Comparison of ENCODE assay signal across 18 cellular contexts in the genomic region with DNA sequence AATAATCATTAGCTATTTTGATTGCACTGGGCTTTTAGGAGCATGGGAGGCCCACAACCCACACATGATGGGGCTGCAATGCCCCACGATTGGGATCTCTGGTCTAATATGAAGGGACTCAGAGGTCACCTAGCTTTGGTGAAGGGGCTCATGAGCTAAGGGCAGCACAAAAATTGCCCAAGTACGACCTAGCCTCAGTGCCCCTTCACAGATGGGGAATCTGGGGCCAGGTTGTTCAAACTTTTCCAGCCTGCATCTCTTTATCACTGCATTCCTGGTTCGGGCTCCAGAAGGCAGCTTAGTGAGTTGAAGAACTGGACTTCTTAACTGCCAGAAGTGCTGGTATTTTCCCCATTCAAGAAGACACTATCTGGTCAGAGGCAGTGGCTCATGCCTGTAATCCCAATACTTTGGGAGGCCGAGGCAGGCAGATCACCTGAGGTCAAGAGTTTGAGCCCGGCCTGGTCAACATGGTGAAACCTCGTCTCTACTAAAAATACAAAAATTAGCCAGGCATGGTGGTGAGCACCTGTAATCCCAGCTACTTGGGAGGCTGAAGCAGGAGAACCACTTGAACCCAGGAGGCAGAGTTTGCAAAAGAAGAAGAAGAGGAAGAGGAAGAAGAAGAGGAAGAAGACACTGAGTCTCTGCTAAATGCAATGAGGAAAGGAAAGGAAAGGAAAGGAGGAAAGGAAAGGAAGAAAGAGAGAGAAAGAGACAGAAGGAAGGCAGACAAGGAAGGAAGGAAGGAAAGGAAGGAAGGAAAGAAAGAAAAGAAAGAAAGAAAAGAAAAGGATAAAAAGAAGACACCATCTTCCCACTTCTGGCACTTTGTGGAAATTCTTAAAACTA.
"Had no signal": no experiment of that assay in that cellular context is flagged by ENCODE, and none has a peak within 500 bp of the region (broad histone marks: within the 10 kb centered on the region; RNA-seq: fewer than 3 reads in every experiment).

No MANE protein-coding gene starts in this region.

- ATAC-seq: gastroesophageal sphincter; naive thymus-derived CD4-positive, alpha-beta T cell; stimulated activated naive CD8-positive, alpha-beta T cell treated with anti-CD3 and anti-CD28 coated beads, Interleukin-15, Interleukin-2, amounts not matched to agents 100 U/mL and 50 U/mL, for 24 hours had no signal

- H3K9me3 ChIP-seq: gastroesophageal sphincter, tibial artery, uterus had no signal

- H3K4me3 ChIP-seq: gastroesophageal sphincter, heart right ventricle, tibial artery, uterus had no signal

- H3K27ac Mint-ChIP-seq: activated naive CD4-positive, alpha-beta T cell treated with anti-CD3 and anti-CD28 coated beads for 36 hours had no signal

- H3K27me3 ChIP-seq: gastroesophageal sphincter, heart right ventricle, tibial artery, uterus had no signal

- H3K36me3 Mint-ChIP-seq: brain had no signal

- H3K36me3 ChIP-seq: gastroesophageal sphincter, heart right ventricle, tibial artery, uterus had no signal

- H3K4me3 Mint-ChIP-seq: activated naive CD4-positive, alpha-beta T cell treated with anti-CD3 and anti-CD28 coated beads for 36 hours; brain; naive thymus-derived CD4-positive, alpha-beta T cell had no signal

- H3K27ac ChIP-seq: uterus had no signal

- DNase-seq: activated CD4-positive, alpha-beta T cell treated with anti-CD3 and anti-CD28 coated beads, Interleukin-2, amount 50 U/mL, for 48 hours; activated naive CD4-positive, alpha-beta T cell treated with anti-CD3 and anti-CD28 coated beads for 36 hours; central memory CD4-positive, alpha-beta T cell; heart right ventricle; left cardiac atrium; mesendoderm; naive thymus-derived CD4-positive, alpha-beta T cell; occipital lobe; posterior cingulate gyrus; stimulated activated CD4-positive, alpha-beta T cell treated with anti-CD3 and anti-CD28 coated beads, Interleukin-12 subunit alpha, Interleukin-12 subunit beta, amount 100 ng/mL, for 4 hours; stimulated activated CD4-positive, alpha-beta T cell treated with anti-CD3 and anti-CD28 coated beads, Interleukin-1b, Interleukin-23, amount 100 ng/mL, for 48 hours; stimulated activated naive CD8-positive, alpha-beta T cell treated with anti-CD3 and anti-CD28 coated beads, Interleukin-15, Interleukin-2, amounts not matched to agents 100 U/mL and 50 U/mL, for 24 hours; substantia nigra; T-helper 2 cell; tibial artery had no signal

- H3K27me3 Mint-ChIP-seq: naive thymus-derived CD4-positive, alpha-beta T cell had no signal
